1 cellular context compared by ENCODE assay signal in genomic region chr5:179601871-179602625, GRCh38.
TF ChIP-seq lines count a peak whose summit lies in the region.

No MANE protein-coding gene starts in this region.

TF ChIP-seq in WTC11, 78 proteins besides CTCF, POLR2A, EP300 and RAD21 (continued from another document):
- TF ChIP-seq, protein P1, sequence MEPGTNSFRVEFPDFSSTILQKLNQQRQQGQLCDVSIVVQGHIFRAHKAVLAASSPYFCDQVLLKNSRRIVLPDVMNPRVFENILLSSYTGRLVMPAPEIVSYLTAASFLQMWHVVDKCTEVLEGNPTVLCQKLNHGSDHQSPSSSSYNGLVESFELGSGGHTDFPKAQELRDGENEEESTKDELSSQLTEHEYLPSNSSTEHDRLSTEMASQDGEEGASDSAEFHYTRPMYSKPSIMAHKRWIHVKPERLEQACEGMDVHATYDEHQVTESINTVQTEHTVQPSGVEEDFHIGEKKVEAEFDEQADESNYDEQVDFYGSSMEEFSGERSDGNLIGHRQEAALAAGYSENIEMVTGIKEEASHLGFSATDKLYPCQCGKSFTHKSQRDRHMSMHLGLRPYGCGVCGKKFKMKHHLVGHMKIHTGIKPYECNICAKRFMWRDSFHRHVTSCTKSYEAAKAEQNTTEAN (CRISPR knock-in tag; IDR thresholded peaks at IDR 0.05): no peak
- no peak for TF ChIP-seq FOXP1 (CRISPR knock-in tag; IDR thresholded peaks at IDR 0.05; ENCODE audit: borderline replicate concordance)
- TF ChIP-seq, protein P2, sequence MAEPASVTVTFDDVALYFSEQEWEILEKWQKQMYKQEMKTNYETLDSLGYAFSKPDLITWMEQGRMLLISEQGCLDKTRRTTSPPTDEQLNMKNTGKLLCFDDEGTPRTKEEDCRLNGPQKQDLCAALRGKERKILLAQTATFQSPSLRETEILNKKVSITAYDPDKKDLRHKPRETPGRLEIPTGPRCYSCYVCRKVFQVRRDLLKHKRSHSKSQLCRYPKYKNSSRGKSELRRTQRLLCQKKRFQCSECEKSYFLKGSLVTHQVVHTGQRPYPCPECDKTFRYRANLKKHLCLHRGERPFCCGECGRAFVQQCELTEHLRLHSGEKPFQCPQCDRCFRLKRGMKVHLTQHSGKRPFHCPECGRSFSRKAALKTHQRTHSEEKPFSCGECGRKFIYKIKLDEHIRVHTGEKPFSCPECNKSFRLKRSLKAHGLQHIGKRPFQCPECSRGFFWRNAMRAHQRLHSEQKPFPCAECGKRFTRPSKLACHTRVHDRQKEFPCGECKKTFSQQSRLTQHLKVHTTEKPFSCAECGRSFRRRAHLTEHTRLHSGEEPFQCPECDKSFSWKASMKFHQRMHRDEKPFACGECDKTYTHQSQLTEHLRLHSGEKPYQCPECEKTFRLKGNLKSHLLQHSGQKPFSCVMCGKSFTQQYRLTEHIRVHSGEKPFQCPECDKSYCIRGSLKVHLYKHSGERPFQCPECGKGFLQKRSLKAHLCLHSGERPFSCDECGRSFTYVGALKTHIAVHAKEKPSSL (CRISPR knock-in tag; conservative IDR thresholded peaks at IDR 0.05): no peak
- TF ChIP-seq NFATC4 (CRISPR knock-in tag; IDR thresholded peaks at IDR 0.05): no peak
- TF ChIP-seq HMGA2 (CRISPR knock-in tag; IDR thresholded peaks at IDR 0.05): no peak
- TF ChIP-seq NFYB (CRISPR knock-in tag; conservative IDR thresholded peaks at IDR 0.05; ENCODE audit: low read depth): no peak
- TF ChIP-seq, protein P3, sequence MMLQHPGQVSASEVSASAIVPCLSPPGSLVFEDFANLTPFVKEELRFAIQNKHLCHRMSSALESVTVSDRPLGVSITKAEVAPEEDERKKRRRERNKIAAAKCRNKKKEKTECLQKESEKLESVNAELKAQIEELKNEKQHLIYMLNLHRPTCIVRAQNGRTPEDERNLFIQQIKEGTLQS (CRISPR knock-in tag; conservative IDR thresholded peaks at IDR 0.05): no peak
- TF ChIP-seq ZNF219 (CRISPR knock-in tag; IDR thresholded peaks at IDR 0.05; ENCODE audit: borderline replicate concordance): no peak
